In genomic region chr6:29797120-29797519, GRCh38 we compare ENCODE assay signal across 15 cellular contexts. TPM values are rescaled to one million over a fixed set of nuclear protein-coding genes. Genes with fewer than 3 reads are reported as not detected.
DNase-seq lines count a peak whose midpoint lies in the region; ATAC-seq and TF ChIP-seq lines count a peak whose summit lies in the region.
"Had no signal": no experiment of that assay in that cellular context is flagged by ENCODE, and none has a peak within 500 bp of the region (broad histone marks: within the 10 kb centered on the region; RNA-seq: fewer than 3 reads in every experiment).

No MANE protein-coding gene starts in this region.

- no peak overlapping the region for H3K9ac ChIP-seq in GM23248
- no peak overlapping the region for H3K9ac ChIP-seq in trophoblast cell (ENCODE audit: low read length)

- H3K27ac Mint-ChIP-seq in activated CD8-positive, alpha-beta T cell treated with anti-CD3 and anti-CD28 coated beads for 36 hours: no peak overlapping the region

- H3K36me3 ChIP-seq in GM23248 (ENCODE audit: low read depth): no peaks in the 10 kb centered on the region
- H3K36me3 ChIP-seq in PC-9 (ENCODE audit: low read depth): no peaks in the 10 kb centered on the region
- H3K36me3 ChIP-seq in trophoblast cell (ENCODE audit: control insufficient read depth in 1 of 2, insufficient read depth in 2 of 2, low read length in 2 of 2): no peaks in the 10 kb centered on the region
- H3K36me3 ChIP-seq: thyroid gland had no signal

- H3F3A ChIP-seq in GM23248 (ENCODE audit: insufficient read depth) (peaks cover 18% of the 10 kb centered on the region), PC-9 (ENCODE audit: insufficient read depth, low read depth) (no peaks in the 10 kb centered on the region)

- ATAC-seq in esophagus mucosa (peak; percentile 39), HG02763 (IDR thresholded peaks at IDR 0.05; ENCODE audit: unreplicated experiment) (no peak), HG03095 (IDR thresholded peaks at IDR 0.05; ENCODE audit: unreplicated experiment) (no peak)
- ATAC-seq in activated CD8-positive, alpha-beta T cell treated with anti-CD3 and anti-CD28 coated beads for 36 hours: no peak

- H2BK12ac ChIP-seq in trophoblast cell (ENCODE audit: low read length): no peak overlapping the region

- peaks cover 20% of the 10 kb centered on the region for H3K27me3 Mint-ChIP-seq in activated CD8-positive, alpha-beta T cell treated with anti-CD3 and anti-CD28 coated beads for 36 hours

- H4K12ac ChIP-seq in trophoblast cell (ENCODE audit: low read depth, low read length): no peak overlapping the region

- no peak overlapping the region for H3K23ac ChIP-seq in trophoblast cell (ENCODE audit: low read length)

- no peak overlapping the region for H4K91ac ChIP-seq in trophoblast cell (ENCODE audit: low read depth, low read length)

- WGBS in GM23248 (ENCODE audit: low coverage in 1 of 2, low lambda C conversion rate in 2 of 2, missing lambda C conversion rate in 2 of 2), 2 experiments: 0% methylated on average over 2 of the region's 2 CpGs
- no CpG with 5 or more reads among the region's 2 CpGs for WGBS in trophoblast cell (ENCODE audit: extremely low coverage, insufficient coverage, insufficient read length)

- BruUV-seq in PC-9 (replicated peaks; lab: Mats Ljungman, UMichigan): no TSS peak

- H3K27me3 ChIP-seq in GM23248 (replicated peaks; ENCODE audit: insufficient read depth) (peaks cover 10% of the 10 kb centered on the region; the same call in 1 of the 2 replicates), PC-9 (ENCODE audit: insufficient read depth, low read depth) (no peaks in the 10 kb centered on the region), trophoblast cell (ENCODE audit: insufficient read depth, low read length) (peaks cover 20% of the 10 kb centered on the region)
- H3K27me3 ChIP-seq: thyroid gland had no signal

- H3K4me3 Mint-ChIP-seq in activated CD8-positive, alpha-beta T cell treated with anti-CD3 and anti-CD28 coated beads for 36 hours: no peak overlapping the region

- peaks cover 6% of the 10 kb centered on the region for H3K4me1 Mint-ChIP-seq in activated CD8-positive, alpha-beta T cell treated with anti-CD3 and anti-CD28 coated beads for 36 hours (ENCODE audit: low read depth)

- in situ Hi-C loops in GM23248 (cut with MboI): no loop called here

- no peak overlapping the region for H3K18ac ChIP-seq in trophoblast cell (ENCODE audit: low read length)

- intact Hi-C loops in PC-9 (cut with micrococcal nuclease; ENCODE audit: unreplicated experiment): no loop called here
- intact Hi-C loops in activated CD8-positive, alpha-beta T cell treated with anti-CD3 and anti-CD28 coated beads for 36 hours (cut with micrococcal nuclease): no loop called here

- H3K36me3 Mint-ChIP-seq in activated CD8-positive, alpha-beta T cell treated with anti-CD3 and anti-CD28 coated beads for 36 hours (ENCODE audit: low read depth): no peaks in the 10 kb centered on the region

- TF ChIP-seq CTCF in PC-9 (conservative IDR thresholded peaks at IDR 0.05): no peak
- TF ChIP-seq CTCF in activated CD8-positive, alpha-beta T cell treated with anti-CD3 and anti-CD28 coated beads for 36 hours (IDR thresholded peaks at IDR 0.05): no peak

- H3K79me2 ChIP-seq in GM23248 (ENCODE audit: insufficient read depth) (no peaks in the 10 kb centered on the region), PC-9 (ENCODE audit: low read depth) (peaks cover 3% of the 10 kb centered on the region), trophoblast cell (ENCODE audit: control insufficient read depth, insufficient read depth, low read length, poor library complexity) (no peaks in the 10 kb centered on the region)

- H3K14ac ChIP-seq in trophoblast cell (ENCODE audit: low read length): no peak overlapping the region

- H4K20me1 ChIP-seq in GM23248 (ENCODE audit: insufficient read depth) (no peaks in the 10 kb centered on the region), PC-9 (ENCODE audit: insufficient read depth) (no peaks in the 10 kb centered on the region)

- CTCF ChIA-PET in PC-9 (lab: Charles Lee): interaction anchor here (1.0 kb wide), 1 partner anchor 145 kb away, joined by 3 read pairs; no protein-coding TSS in a partner anchor
- CTCF ChIA-PET in activated CD8-positive, alpha-beta T cell treated with anti-CD3 and anti-CD28 coated beads for 36 hours (lab: Charles Lee): interaction anchor here (1.1 to 1.3 kb wide), 2 partner anchors 146 to 335 kb away, joined by 3 read pairs; no protein-coding TSS in a partner anchor

- no peak overlapping the region for H4K8ac ChIP-seq in trophoblast cell (ENCODE audit: low read depth, low read length)

- H3K4ac ChIP-seq in trophoblast cell (ENCODE audit: low read depth, low read length): no peak overlapping the region

- H3K27ac ChIP-seq in GM23248: peak overlapping the region; percentile 40
- peak overlapping the region; percentile 40 for H3K27ac ChIP-seq in PC-9
- H3K27ac ChIP-seq in trophoblast cell (ENCODE audit: low read depth, low read length): no peak overlapping the region
- H3K27ac ChIP-seq: thyroid gland had no signal

- H3K4me2 ChIP-seq in GM23248 (ENCODE audit: unreplicated experiment) (no peak overlapping the region), PC-9 (no peak overlapping the region), trophoblast cell (ENCODE audit: low read length) (no peak overlapping the region)

- H2AFZ ChIP-seq in GM23248 (no peak overlapping the region), PC-9 (no peak overlapping the region), trophoblast cell (ENCODE audit: insufficient read depth, low read length, poor library complexity) (no peak overlapping the region)

- no peaks in the 10 kb centered on the region for H3K9me2 ChIP-seq in GM23248 (ENCODE audit: insufficient read depth)
- no peaks in the 10 kb centered on the region for H3K9me2 ChIP-seq in PC-9 (ENCODE audit: insufficient read depth)

- H3K4me1 ChIP-seq in GM23248 (ENCODE audit: insufficient read depth) (no peaks in the 10 kb centered on the region), PC-9 (replicated peaks; ENCODE audit: insufficient read depth) (peaks cover 13% of the 10 kb centered on the region; the same call in 1 of the 2 replicates), trophoblast cell (ENCODE audit: control insufficient read depth in 1 of 2, insufficient read depth in 2 of 2, low read length in 2 of 2) (peaks cover 2 to 3% of the 10 kb centered on the region in 2 experiments)

- H2BK5ac ChIP-seq in trophoblast cell (ENCODE audit: low read depth, low read length, poor library complexity): no peak overlapping the region

- DNase-seq in GM23248 (peak; percentile 81), PC-9 (peak in 1 of 2 experiments; percentile 42), trophoblast cell (peak; percentile 88 to 90), anterior cingulate cortex (lab: John Stamatoyannopoulos, UW) (no peak)
- DNase-seq in activated CD8-positive, alpha-beta T cell treated with anti-CD3 and anti-CD28 coated beads for 36 hours: no peak
- DNase-seq: activated CD4-positive, alpha-beta T cell treated with anti-CD3 and anti-CD28 coated beads, Interleukin-2, amount 50 U/mL, for 48 hours; activated naive CD4-positive, alpha-beta T cell; COR-L47; NCI-H446 treated with DMSO at 0.1 percent for 48 hours; stimulated activated CD4-positive, alpha-beta T cell treated with anti-CD3 and anti-CD28 coated beads, Interleukin-12 subunit alpha, Interleukin-12 subunit beta, amount 100 ng/mL, for 4 hours; thyroid gland had no signal

- H3K4me3 ChIP-seq in GM23248 (no peak overlapping the region), PC-9 (no peak overlapping the region), trophoblast cell (ENCODE audit: low read depth, low read length) (no peak overlapping the region)
- H3K4me3 ChIP-seq: thyroid gland had no signal

- H2BK120ac ChIP-seq in trophoblast cell (ENCODE audit: insufficient read depth, low read length, poor library complexity): no peak overlapping the region

- H3K9me3 Mint-ChIP-seq in activated CD8-positive, alpha-beta T cell treated with anti-CD3 and anti-CD28 coated beads for 36 hours: no peaks in the 10 kb centered on the region

- H3K79me1 ChIP-seq in trophoblast cell (ENCODE audit: low read length): no peaks in the 10 kb centered on the region

- H3K9me3 ChIP-seq in GM23248 (ENCODE audit: low read depth) (no peaks in the 10 kb centered on the region), PC-9 (ENCODE audit: insufficient read depth, low read depth) (no peaks in the 10 kb centered on the region), trophoblast cell (ENCODE audit: insufficient read depth, low read depth, low read length) (peaks cover 11% of the 10 kb centered on the region)
- H3K9me3 ChIP-seq: thyroid gland had no signal

- no peak overlapping the region for H2AK5ac ChIP-seq in trophoblast cell (ENCODE audit: low read length)

- POLR2A ChIA-PET in PC-9 (lab: Charles Lee; ENCODE audit: unreplicated experiment): no interaction called here
- POLR2A ChIA-PET in activated CD8-positive, alpha-beta T cell treated with anti-CD3 and anti-CD28 coated beads for 36 hours (lab: Charles Lee): no interaction called here

RNA-seq across cellular contexts. Expression of gene HLA-G, which starts 30.5 kb away (rescaled TPM):
- not detected in 2 replicates for total RNA-seq in GM23248 (2014; rRNA removed; shearing (Covaris generic))
- polyA plus RNA-seq in GM23248 (2016; fragmentation: Nextera tagmentation; extraction: Ambion mirVana): 1.5 and 1.7 TPM in 2 replicates
- total RNA-seq in PC-9 (2021): 0.38 and 0.50 TPM in 2 replicates
- 0.16 TPM for total RNA-seq in esophagus mucosa
- 3.1 and 3.5 TPM in 2 replicates for polyA plus RNA-seq in trophoblast cell (2013)
- 1 to 10 TPM; 3.0 to 3.8 TPM for total RNA-seq in activated CD8-positive, alpha-beta T cell treated with anti-CD3 and anti-CD28 coated beads for 36 hours
- total RNA-seq: cerebellum had no signal

Comparison
In these comparisons a context has a peak if more than half of its experiments do, and no peak if none do; other contexts are left out.
1. DNase-seq: peak in GM23248 (single experiment) and trophoblast cell (2 of 2); none in anterior cingulate cortex (0 of 58) and activated CD8-positive, alpha-beta T cell treated with anti-CD3 and anti-CD28 coated beads for 36 hours (single experiment).